In genomic region chr3:16382852-16383251, GRCh38 we compare ENCODE assay signal across 1 cellular context.
TF ChIP-seq lines count a peak whose summit lies in the region.

No MANE protein-coding gene starts in this region.

TF ChIP-seq in GM23338, 12 proteins besides CTCF, POLR2A, EP300 and RAD21 (continued from another document):
- TF ChIP-seq REST (IDR thresholded peaks at IDR 0.05; ENCODE audit: unreplicated experiment) (no peak), ZNF462 (CRISPR knock-in tag; IDR thresholded peaks at IDR 0.05) (no peak)
